Comparison of ENCODE assay signal across 22 cellular contexts in the genomic region with DNA sequence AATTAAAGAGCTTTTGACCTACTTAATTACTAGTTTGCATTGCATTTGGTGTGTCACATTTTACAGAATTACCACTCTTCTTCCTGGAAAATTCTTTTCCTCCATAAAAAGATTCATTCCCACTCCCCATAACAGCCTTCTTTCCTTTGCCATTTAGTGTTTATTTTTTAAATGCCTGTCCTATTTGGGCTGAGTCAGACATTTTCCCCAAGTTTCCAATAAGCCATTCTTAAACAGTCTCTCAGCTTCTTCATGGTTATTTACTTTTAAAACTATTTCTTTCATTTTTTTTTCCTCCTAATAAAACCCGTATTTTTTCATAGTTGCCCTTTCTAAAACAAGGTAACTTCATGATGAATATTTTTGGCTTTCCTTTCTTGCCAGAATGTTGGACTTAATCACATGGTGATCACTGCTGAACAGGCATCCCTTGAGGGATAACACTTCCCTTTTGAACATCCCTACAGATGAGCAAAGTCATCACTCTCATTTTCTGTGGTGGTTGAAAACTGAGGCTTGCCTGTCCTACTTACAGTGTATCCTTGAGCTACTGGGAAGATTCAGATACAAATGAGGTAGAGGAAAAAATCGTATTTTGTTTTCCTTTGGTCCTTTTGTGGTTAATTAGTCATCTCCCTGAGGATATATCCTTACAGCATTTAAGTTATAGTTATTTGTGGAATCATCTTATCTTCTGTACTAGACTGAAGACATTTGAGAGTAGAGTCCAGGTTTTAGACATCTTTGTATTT.
DNase-seq lines count a peak whose midpoint lies in the region; ATAC-seq and TF ChIP-seq lines count a peak whose summit lies in the region.
"Had no signal": no experiment of that assay in that cellular context is flagged by ENCODE, and none has a peak within 500 bp of the region (broad histone marks: within the 10 kb centered on the region; RNA-seq: fewer than 3 reads in every experiment).

No MANE protein-coding gene starts in this region.

- H2AK5ac ChIP-seq in IMR-90 (ENCODE audit: low read depth, low read length): peak overlapping the region; percentile 75; the same call in 1 of the 2 replicates

- peak overlapping the region; percentile 79; the same call in 1 of the 2 replicates for H2BK120ac ChIP-seq in IMR-90 (ENCODE audit: low read depth, low read length)

- no peak overlapping the region for H3K4me3 ChIP-seq in IMR-90 (ENCODE audit: insufficient read depth, low read depth, low read length)
- H3K4me3 ChIP-seq in astrocyte of the spinal cord (ENCODE audit: low read depth, low read length): no peak overlapping the region
- no peak overlapping the region for H3K4me3 ChIP-seq in right lobe of liver
- H3K4me3 ChIP-seq: A549, hepatocyte, right atrium auricular region, SK-N-MC had no signal

- H2AFZ ChIP-seq in IMR-90 (replicated peaks; ENCODE audit: low read length, poor library complexity): no peak overlapping the region
- H2AFZ ChIP-seq: hepatocyte had no signal

- H3K4ac ChIP-seq in IMR-90 (ENCODE audit: low read depth, low read length): no peak overlapping the region

- H2BK20ac ChIP-seq in IMR-90 (ENCODE audit: low read depth, low read length): no peak overlapping the region

- in situ Hi-C loops in IMR-90 (cut with MboI; ENCODE audit: low sequenced_read_pairs) (loop anchor here (25.0 kb wide), 1 partner anchor 925 kb away; no protein-coding TSS in a partner anchor), astrocyte of the spinal cord (cut with HindIII; ENCODE audit: low sequenced_read_pairs) (no loop called here)

- peak overlapping the region; percentile 4; the same call in 1 of the 2 replicates for H4K91ac ChIP-seq in IMR-90 (ENCODE audit: insufficient read depth, low read depth, low read length)

- no peaks in the 10 kb centered on the region for H3K27me3 ChIP-seq in IMR-90 (ENCODE audit: control insufficient read depth, insufficient read depth, low read length)
- no peaks in the 10 kb centered on the region for H3K27me3 ChIP-seq in right lobe of liver
- H3K27me3 ChIP-seq: hepatocyte, right atrium auricular region had no signal

- no peak overlapping the region for H3K56ac ChIP-seq in IMR-90 (ENCODE audit: extremely low read depth, insufficient read depth, low read length)

- 100% methylated on average over 1 of the region's 2 CpGs; no CpG with 5 or more reads in 1 of the 2 experiments for WGBS in IMR-90 (ENCODE audit: extremely low coverage in 2 of 2, insufficient read length in 1 of 2), 2 experiments
- WGBS in right lobe of liver (ENCODE audit: insufficient coverage, low coverage, low lambda C conversion rate, missing lambda C conversion rate): 37% methylated on average over 2 of the region's 2 CpGs

- CTCF ChIA-PET in IMR-90 (lab: Yijun Ruan, JAX): interaction anchor here (0.9 to 1.1 kb wide), 2 partner anchors 34 to 69 kb away, joined by 3 to 4 read pairs; no protein-coding TSS in a partner anchor

- intact Hi-C loops in IMR-90 (cut with micrococcal nuclease) (no loop called here), right lobe of liver (cut with DNase I) (no loop called here)

- no peak overlapping the region for H2AK9ac ChIP-seq in IMR-90 (replicated peaks; ENCODE audit: low read depth, low read length, poor library complexity)

- no peak overlapping the region; the same call in 1 of the 2 replicates for H3K23ac ChIP-seq in IMR-90 (ENCODE audit: low read depth, low read length)

- H3K9ac ChIP-seq in IMR-90 (ENCODE audit: low read depth, low read length): no peak overlapping the region

- TF ChIP-seq POLR2A in IMR-90 (IDR thresholded peaks at IDR 0.05; ENCODE audit: low read depth, low read length) (no peak), right lobe of liver (IDR thresholded peaks at IDR 0.05) (no peak)

- H3K27ac ChIP-seq in IMR-90 (ENCODE audit: insufficient read depth, low read length) (no peak overlapping the region), right lobe of liver (no peak overlapping the region)
- H3K27ac ChIP-seq: A549, hepatocyte, right atrium auricular region, SK-N-MC had no signal

- H3K79me1 ChIP-seq in IMR-90 (ENCODE audit: low read depth in 1 of 2, low read length in 2 of 2): no peaks in the 10 kb centered on the region

- TF ChIP-seq CTCF in IMR-90 (conservative IDR thresholded peaks at IDR 0.05; ENCODE audit: low read depth, low read length) (no peak), astrocyte of the spinal cord (IDR thresholded peaks at IDR 0.05; ENCODE audit: low read depth, low read length) (no peak), right lobe of liver (IDR thresholded peaks at IDR 0.05) (no peak)

- no peak overlapping the region for H4K8ac ChIP-seq in IMR-90 (ENCODE audit: low read depth in 2 of 2, low read length in 2 of 2)

- dilution Hi-C loops in IMR-90 (cut with HindIII; ENCODE audit: low sequenced_read_pairs, unreplicated experiment): no loop called here

- H3K18ac ChIP-seq in IMR-90 (ENCODE audit: low read depth, low read length): no peak overlapping the region

- H3K4me2 ChIP-seq in IMR-90 (ENCODE audit: low read depth, low read length): peak overlapping the region; percentile 60; the same call in 1 of the 2 replicates
- H3K4me2 ChIP-seq: A549, hepatocyte had no signal

- peak; percentile 91 for DNase-seq in COLO829 (ENCODE audit: low spot score)
- peak; percentile 73 for DNase-seq in IMR-90
- DNase-seq in astrocyte of the spinal cord (ENCODE audit: low read depth, low spot score): peak; percentile 55
- peak; percentile 23 for DNase-seq in glomerular visceral epithelial cell (ENCODE audit: extremely low spot score)
- no peak for DNase-seq in NCI-H2171 treated with DMSO at 0.1 percent for 48 hours (lab: John Stamatoyannopoulos, UW)
- no peak for DNase-seq in right lobe of liver
- DNase-seq: activated B cell treated with CpG ODN at 0.5 μM for 24 hours; activated CD4-positive, alpha-beta T cell treated with anti-CD3 and anti-CD28 coated beads, Interleukin-2, amount 50 U/mL, for 48 hours; Calu3; islet precursor cell; NCI-H146; NCI-H2171; NCI-H774; occipital lobe had no signal

- BruUV-seq in IMR-90 (replicated peaks; lab: Mats Ljungman, UMichigan): no TSS peak

- TF ChIP-seq RAD21 in IMR-90 (IDR thresholded peaks at IDR 0.05; ENCODE audit: low read length): no peak

- H2BK5ac ChIP-seq in IMR-90 (ENCODE audit: low read depth, low read length, poor library complexity, severe bottlenecking): peak overlapping the region; percentile 47

- H3K9me1 ChIP-seq in IMR-90 (ENCODE audit: insufficient read depth, low read length): no peaks in the 10 kb centered on the region

- no peaks in the 10 kb centered on the region for H3K36me3 ChIP-seq in IMR-90 (ENCODE audit: control insufficient read depth, insufficient read depth, low read length)
- no peaks in the 10 kb centered on the region for H3K36me3 ChIP-seq in right lobe of liver
- H3K36me3 ChIP-seq: right atrium auricular region had no signal

- ATAC-seq in IMR-90 (ENCODE audit: low read depth): peak; percentile 84
- ATAC-seq in HG02870 (IDR thresholded peaks at IDR 0.05; ENCODE audit: unreplicated experiment): no peak
- no peak for ATAC-seq in HG03378 (IDR thresholded peaks at IDR 0.05; ENCODE audit: unreplicated experiment)
- ATAC-seq in right lobe of liver: no peak
- ATAC-seq: A549; Panc1; stimulated activated effector memory CD8-positive, alpha-beta T cell treated with anti-CD3 and anti-CD28 coated beads, Interleukin-12 subunit alpha, Interleukin-12 subunit beta, amount 100 ng/mL, for 72 hours had no signal

- H2BK15ac ChIP-seq in IMR-90 (ENCODE audit: low read depth, low read length): no peak overlapping the region

- POLR2A ChIA-PET in IMR-90 (lab: Charles Lee; ENCODE audit: unreplicated experiment): interaction anchor here (0.5 kb wide), 1 partner anchor 17 kb away, joined by 4 read pairs; no protein-coding TSS in a partner anchor

- H3K14ac ChIP-seq in IMR-90 (replicated peaks; ENCODE audit: low read depth, low read length): peak overlapping the region; percentile 60; the same call in 1 of the 2 replicates

- H3K4me1 ChIP-seq in IMR-90 (ENCODE audit: control insufficient read depth, insufficient read depth, low read length): no peaks in the 10 kb centered on the region; the same call in 1 of the 2 replicates
- no peaks in the 10 kb centered on the region for H3K4me1 ChIP-seq in right lobe of liver
- H3K4me1 ChIP-seq: A549, right atrium auricular region had no signal

- H3K9me3 ChIP-seq in IMR-90 (ENCODE audit: control insufficient read depth, insufficient read depth, low read length) (no peaks in the 10 kb centered on the region; the same call in 1 of the 2 replicates), right lobe of liver (no peaks in the 10 kb centered on the region)
- H3K9me3 ChIP-seq: A549, right atrium auricular region had no signal

- H4K5ac ChIP-seq in IMR-90 (ENCODE audit: low read depth, low read length): no peak overlapping the region

- H4K20me1 ChIP-seq in IMR-90 (ENCODE audit: insufficient read depth, low read length): no peaks in the 10 kb centered on the region

TF ChIP-seq in IMR-90, 13 proteins besides CTCF, POLR2A, EP300 and RAD21:
- TF ChIP-seq NFE2L2 (IDR thresholded peaks at IDR 0.05; ENCODE audit: low read depth, low read length) (no peak), MAZ (IDR thresholded peaks at IDR 0.05; ENCODE audit: borderline replicate concordance, low read depth, low read length) (no peak), MAFK (IDR thresholded peaks at IDR 0.05; ENCODE audit: low read depth, low read length) (peak; percentile 53), CHD1 (IDR thresholded peaks at IDR 0.05; ENCODE audit: low read depth, low read length) (no peak), RCOR1 (IDR thresholded peaks at IDR 0.05; ENCODE audit: insufficient replicate concordance, low read length) (no peak)
TF ChIP-seq in IMR-90: peak in this region for 1.

Comparison
In these comparisons a context has a peak if more than half of its experiments do, and no peak if none do; other contexts are left out.
1. DNase-seq: peak in COLO829 (single experiment), IMR-90 (single experiment), astrocyte of the spinal cord (single experiment) and glomerular visceral epithelial cell (single experiment); none in NCI-H2171 treated with DMSO at 0.1 percent for 48 hours (single experiment) and right lobe of liver (0 of 3).